13 cellular contexts compared by ENCODE assay signal in the genomic region with DNA sequence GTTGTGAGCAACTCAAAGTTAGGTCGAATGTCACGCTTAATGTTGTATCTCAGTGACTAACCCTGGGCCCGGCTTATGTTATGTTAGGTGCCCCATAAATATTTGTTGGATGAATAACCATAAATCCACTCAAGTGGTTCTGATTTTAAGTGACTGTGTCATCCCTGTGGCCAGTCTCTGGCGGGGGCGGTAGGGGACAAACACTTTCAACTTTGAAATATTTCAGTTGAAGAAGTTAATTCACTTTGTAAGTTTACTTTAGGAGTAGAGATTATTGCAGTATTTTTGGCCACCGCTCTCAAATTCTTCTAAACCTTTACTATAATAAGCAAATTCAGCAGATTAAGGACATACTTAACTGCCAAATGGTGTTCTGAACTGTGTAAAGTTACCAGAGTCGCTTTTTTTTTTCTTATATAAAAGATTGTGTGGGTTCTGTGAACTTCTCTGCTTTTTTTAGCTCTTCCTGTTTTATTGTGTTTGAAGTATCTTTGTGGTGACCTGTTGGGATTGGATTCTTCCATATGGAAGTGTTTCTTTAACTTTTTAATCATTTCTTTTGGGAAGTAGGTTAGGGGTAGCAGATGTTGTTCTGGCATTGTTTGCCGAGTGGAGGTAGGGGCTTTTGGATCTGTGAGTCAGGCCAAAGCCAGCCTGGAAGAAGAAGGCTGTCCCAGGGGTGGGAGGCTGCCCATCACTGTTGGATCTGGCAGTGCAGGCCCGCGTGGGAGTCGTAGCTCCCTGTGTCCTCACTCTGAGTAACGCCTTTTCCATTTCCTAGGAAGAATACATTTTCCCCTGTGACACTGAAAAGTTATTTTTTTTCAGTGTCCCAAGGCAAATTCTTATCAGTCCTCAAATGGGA.
DNase-seq lines count a peak whose midpoint lies in the region; ATAC-seq and TF ChIP-seq lines count a peak whose summit lies in the region.
"Had no signal": no experiment of that assay in that cellular context is flagged by ENCODE, and none has a peak within 500 bp of the region (broad histone marks: within the 10 kb centered on the region; RNA-seq: fewer than 3 reads in every experiment).

No MANE protein-coding gene starts in this region.

- no peaks in the 10 kb centered on the region for H3K9me3 Mint-ChIP-seq in MCF 10A (ENCODE audit: unreplicated experiment)
- H3K9me3 Mint-ChIP-seq in stimulated activated memory B cell treated with anti-CD40 and anti-IgM and Interleukin-4, amounts not matched to agents 10 μg/mL and 1 μg/mL and 100 μg/mL, for 72 hours: no peaks in the 10 kb centered on the region
- no peaks in the 10 kb centered on the region for H3K9me3 Mint-ChIP-seq in stimulated activated naive CD8-positive, alpha-beta T cell treated with anti-CD3 and anti-CD28 coated beads, Interleukin-15, amount 100 ng/mL, for 72 hours
- H3K9me3 Mint-ChIP-seq: CD4-positive, alpha-beta T cell; T-cell had no signal

- CTCF ChIA-PET in MCF 10A (lab: Yijun Ruan, JAX): no interaction called here

- H3K27me3 ChIP-seq in ACC112 (ENCODE audit: insufficient read depth, low read length): no peaks in the 10 kb centered on the region

- H3K79me2 ChIP-seq in ACC112 (ENCODE audit: control insufficient read depth, insufficient read depth, low read length, unreplicated experiment): no peaks in the 10 kb centered on the region

- peak overlapping the region; percentile 40 for H2AFZ ChIP-seq in ACC112 (ENCODE audit: low read length, unreplicated experiment)

- peak overlapping the region; percentile 98 for H3K27ac ChIP-seq in ACC112 (ENCODE audit: low read depth, low read length)
- H3K27ac ChIP-seq: colonic mucosa, psoas muscle had no signal

- BruUV-seq in MCF 10A (replicated peaks; lab: Mats Ljungman, UMichigan): no TSS peak

- H3K27ac Mint-ChIP-seq in MCF 10A (ENCODE audit: low read depth, unreplicated experiment): no peak overlapping the region
- H3K27ac Mint-ChIP-seq in stimulated activated memory B cell treated with anti-CD40 and anti-IgM and Interleukin-4, amounts not matched to agents 10 μg/mL and 1 μg/mL and 100 μg/mL, for 72 hours: no peak overlapping the region
- H3K27ac Mint-ChIP-seq in stimulated activated naive CD8-positive, alpha-beta T cell treated with anti-CD3 and anti-CD28 coated beads, Interleukin-15, amount 100 ng/mL, for 72 hours: no peak overlapping the region
- H3K27ac Mint-ChIP-seq: CD4-positive, alpha-beta T cell; T-cell had no signal

- H3K4me1 ChIP-seq in ACC112 (ENCODE audit: control insufficient read depth, insufficient read depth, low read length, unreplicated experiment): peaks cover 60% of the 10 kb centered on the region
- H3K4me1 ChIP-seq: psoas muscle had no signal

- DNase-seq in HS-27A (ENCODE audit: low read depth): peak; percentile 62
- peak; percentile 62 for DNase-seq in MCF 10A (ENCODE audit: unreplicated experiment)
- peak; percentile 69 for DNase-seq in myocyte (ENCODE audit: low read depth)
- no peak for DNase-seq in stimulated activated naive CD8-positive, alpha-beta T cell treated with anti-CD3 and anti-CD28 coated beads, Interleukin-15, amount 100 ng/mL, for 72 hours
- DNase-seq in NCI-H1930 (lab: John Stamatoyannopoulos, UW): no peak
- DNase-seq: activated CD8-positive, alpha-beta memory T cell treated with anti-CD3 and anti-CD28 coated beads, Interleukin-2, amount 50 U/mL, for 48 hours; CD4-positive, alpha-beta T cell; colonic mucosa; psoas muscle; T-cell had no signal

- no peaks in the 10 kb centered on the region for H3K36me3 ChIP-seq in ACC112 (ENCODE audit: insufficient read depth, low read length)
- H3K36me3 ChIP-seq: colonic mucosa had no signal

- intact Hi-C loops in MCF 10A (cut with micrococcal nuclease): no loop called here

- peak overlapping the region; percentile 12 for H3K4me3 ChIP-seq in ACC112 (ENCODE audit: low read depth, low read length)
- H3K4me3 ChIP-seq: colonic mucosa, psoas muscle had no signal

- H3K4me1 Mint-ChIP-seq in MCF 10A (ENCODE audit: insufficient read depth, unreplicated experiment): peaks cover 21% of the 10 kb centered on the region
- H3K4me1 Mint-ChIP-seq in stimulated activated memory B cell treated with anti-CD40 and anti-IgM and Interleukin-4, amounts not matched to agents 10 μg/mL and 1 μg/mL and 100 μg/mL, for 72 hours: no peaks in the 10 kb centered on the region
- H3K4me1 Mint-ChIP-seq in stimulated activated naive CD8-positive, alpha-beta T cell treated with anti-CD3 and anti-CD28 coated beads, Interleukin-15, amount 100 ng/mL, for 72 hours: no peaks in the 10 kb centered on the region
- H3K4me1 Mint-ChIP-seq: T-cell had no signal

- H3K36me3 Mint-ChIP-seq in MCF 10A (ENCODE audit: insufficient read depth, unreplicated experiment): no peaks in the 10 kb centered on the region
- H3K36me3 Mint-ChIP-seq in stimulated activated memory B cell treated with anti-CD40 and anti-IgM and Interleukin-4, amounts not matched to agents 10 μg/mL and 1 μg/mL and 100 μg/mL, for 72 hours: peaks cover 6% of the 10 kb centered on the region
- H3K36me3 Mint-ChIP-seq: T-cell had no signal

- no peak for ATAC-seq in stimulated activated memory B cell treated with anti-CD40 and anti-IgM and Interleukin-4, amounts not matched to agents 10 μg/mL and 1 μg/mL and 100 μg/mL, for 72 hours
- no peak for ATAC-seq in GM18517 (IDR thresholded peaks at IDR 0.05; ENCODE audit: unreplicated experiment)
- no peak for ATAC-seq in stimulated activated naive CD8-positive, alpha-beta T cell treated with anti-CD3 and anti-CD28 coated beads, Interleukin-15, amount 100 ng/mL, for 72 hours
- ATAC-seq: T-cell had no signal

- TF ChIP-seq CTCF in MCF 10A (IDR thresholded peaks at IDR 0.05; ENCODE audit: unreplicated experiment): no peak

- H3K4me3 Mint-ChIP-seq in MCF 10A (ENCODE audit: unreplicated experiment): no peak overlapping the region
- H3K4me3 Mint-ChIP-seq in stimulated activated memory B cell treated with anti-CD40 and anti-IgM and Interleukin-4, amounts not matched to agents 10 μg/mL and 1 μg/mL and 100 μg/mL, for 72 hours: no peak overlapping the region
- H3K4me3 Mint-ChIP-seq in stimulated activated naive CD8-positive, alpha-beta T cell treated with anti-CD3 and anti-CD28 coated beads, Interleukin-15, amount 100 ng/mL, for 72 hours: no peak overlapping the region
- H3K4me3 Mint-ChIP-seq: CD4-positive, alpha-beta T cell; T-cell had no signal

- POLR2A ChIA-PET in MCF 10A (lab: Yijun Ruan, JAX): no interaction called here

- no peaks in the 10 kb centered on the region for H3K27me3 Mint-ChIP-seq in MCF 10A (ENCODE audit: insufficient read depth, unreplicated experiment)
- no peaks in the 10 kb centered on the region for H3K27me3 Mint-ChIP-seq in stimulated activated memory B cell treated with anti-CD40 and anti-IgM and Interleukin-4, amounts not matched to agents 10 μg/mL and 1 μg/mL and 100 μg/mL, for 72 hours
- H3K27me3 Mint-ChIP-seq in stimulated activated naive CD8-positive, alpha-beta T cell treated with anti-CD3 and anti-CD28 coated beads, Interleukin-15, amount 100 ng/mL, for 72 hours: no peaks in the 10 kb centered on the region
- H3K27me3 Mint-ChIP-seq: CD4-positive, alpha-beta T cell; T-cell had no signal

Comparison
In these comparisons a context has a peak if more than half of its experiments do, and no peak if none do; other contexts are left out.
1. DNase-seq: peak in HS-27A (single experiment), MCF 10A (single experiment) and myocyte (single experiment); none in stimulated activated naive CD8-positive, alpha-beta T cell treated with anti-CD3 and anti-CD28 coated beads, Interleukin-15, amount 100 ng/mL, for 72 hours (0 of 2) and NCI-H1930 (0 of 2).